In the genomic region with DNA sequence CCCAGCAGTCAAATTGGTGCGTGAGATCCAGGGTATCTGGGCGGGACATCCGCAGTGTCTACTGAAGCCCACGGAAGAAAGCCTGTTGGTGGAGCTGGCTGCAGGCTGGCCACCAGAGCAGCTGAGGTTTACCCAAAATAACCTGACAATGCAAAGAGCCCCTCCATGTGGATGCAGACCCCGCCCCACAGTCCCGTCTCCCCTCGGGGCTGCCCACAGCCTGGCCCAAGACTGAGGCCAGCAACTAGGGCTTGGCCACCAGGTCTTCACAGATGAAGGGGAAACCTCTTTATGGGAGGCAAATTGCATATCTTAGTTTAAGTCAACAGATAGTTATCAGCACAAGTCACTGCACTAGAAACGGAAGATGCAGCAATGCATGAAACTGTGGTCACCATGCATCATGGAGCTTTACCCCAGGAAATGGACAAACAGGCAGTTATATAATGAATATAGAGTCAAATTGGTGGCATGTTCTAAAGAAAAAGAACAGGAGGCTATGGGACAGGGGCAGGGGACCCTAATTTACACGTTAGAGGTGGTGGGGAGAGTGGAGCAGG, we compare ENCODE assay signal across 23 cellular contexts.
DNase-seq lines count a peak whose midpoint lies in the region; ATAC-seq, FAIRE-seq and TF ChIP-seq lines count a peak whose summit lies in the region.
"Had no signal": no experiment of that assay in that cellular context is flagged by ENCODE, and none has a peak within 500 bp of the region (broad histone marks: within the 10 kb centered on the region; RNA-seq: fewer than 3 reads in every experiment).

No MANE protein-coding gene starts in this region.

- H3K27me3 Mint-ChIP-seq in Caco-2 (ENCODE audit: insufficient read depth, unreplicated experiment) (no peaks in the 10 kb centered on the region), WTC11 (ENCODE audit: low read depth) (no peaks in the 10 kb centered on the region)
- H3K27me3 Mint-ChIP-seq in stimulated activated naive B cell treated with anti-CD40 and anti-IgM and Interleukin-4, amounts not matched to agents 10 μg/mL and 1 μg/mL and 100 μg/mL, for 72 hours, result peaks cover 4 to 5% of the 10 kb centered on the region in 2 donors

- peak; percentile 88 for FAIRE-seq in RCC 7860 (lab: Jason Lieb, UNC)
- FAIRE-seq: A549, G401.6, GM12878 had no signal

- H3K4me1 ChIP-seq in Caco-2, result peaks cover 37% of the 10 kb centered on the region
- H3K4me1 ChIP-seq: Peyer's patch had no signal

- H3K36me3 Mint-ChIP-seq in Caco-2 (ENCODE audit: insufficient read depth, unreplicated experiment) (no peaks in the 10 kb centered on the region), WTC11 (no peaks in the 10 kb centered on the region)
- H3K36me3 Mint-ChIP-seq in stimulated activated naive B cell treated with anti-CD40 and anti-IgM and Interleukin-4, amounts not matched to agents 10 μg/mL and 1 μg/mL and 100 μg/mL, for 72 hours, result no peaks in the 10 kb centered on the region
- H3K36me3 Mint-ChIP-seq: CD4-positive, CD25-positive, alpha-beta regulatory T cell; IgD-negative memory B cell had no signal

- H3K9me3 ChIP-seq in Caco-2, result no peaks in the 10 kb centered on the region; the same call in 1 of the 2 replicates
- H3K9me3 ChIP-seq: A549, Peyer's patch had no signal

- intact Hi-C loops in Caco-2 (cut with micrococcal nuclease; ENCODE audit: unreplicated experiment), result no loop called here

- H3K4me1 Mint-ChIP-seq in Caco-2 (ENCODE audit: low read depth, unreplicated experiment) (peaks cover 42% of the 10 kb centered on the region), WTC11 (peaks cover 21% of the 10 kb centered on the region)
- peaks cover 6 to 11% of the 10 kb centered on the region in 2 donors for H3K4me1 Mint-ChIP-seq in stimulated activated naive B cell treated with anti-CD40 and anti-IgM and Interleukin-4, amounts not matched to agents 10 μg/mL and 1 μg/mL and 100 μg/mL, for 72 hours
- H3K4me1 Mint-ChIP-seq: CD4-positive, CD25-positive, alpha-beta regulatory T cell; IgD-negative memory B cell had no signal

- H3K36me3 ChIP-seq in Caco-2 (ENCODE audit: control insufficient read depth, insufficient read depth, low read length), result no peaks in the 10 kb centered on the region
- H3K36me3 ChIP-seq: Peyer's patch had no signal

- H3K9me3 Mint-ChIP-seq in Caco-2 (ENCODE audit: unreplicated experiment) (no peaks in the 10 kb centered on the region), WTC11 (no peaks in the 10 kb centered on the region)
- peaks cover 5 to 7% of the 10 kb centered on the region in 2 donors for H3K9me3 Mint-ChIP-seq in stimulated activated naive B cell treated with anti-CD40 and anti-IgM and Interleukin-4, amounts not matched to agents 10 μg/mL and 1 μg/mL and 100 μg/mL, for 72 hours
- H3K9me3 Mint-ChIP-seq: CD4-positive, CD25-positive, alpha-beta regulatory T cell had no signal

- TF ChIP-seq CTCF in Caco-2 (IDR thresholded peaks at IDR 0.05; ENCODE audit: insufficient read depth in 1 of 2, low read depth in 1 of 2, low read length in 1 of 2, severe bottlenecking in 1 of 2, unreplicated experiment in 1 of 2), result no peak
- TF ChIP-seq CTCF in WTC11 (IDR thresholded peaks at IDR 0.05), result no peak

- CTCF ChIA-PET in Caco-2 (lab: Charles Lee), result no interaction called here
- CTCF ChIA-PET in WTC11 (lab: Charles Lee), result no interaction called here

- no TSS peak for BruUV-seq in Caco-2 (replicated peaks; lab: Mats Ljungman, UMichigan)

- H3K4me3 Mint-ChIP-seq in Caco-2 (ENCODE audit: unreplicated experiment), result no peak overlapping the region
- no peak overlapping the region for H3K4me3 Mint-ChIP-seq in stimulated activated naive B cell treated with anti-CD40 and anti-IgM and Interleukin-4, amounts not matched to agents 10 μg/mL and 1 μg/mL and 100 μg/mL, for 72 hours
- H3K4me3 Mint-ChIP-seq in WTC11, result no peak overlapping the region
- H3K4me3 Mint-ChIP-seq: CD4-positive, CD25-positive, alpha-beta regulatory T cell; IgD-negative memory B cell had no signal

- POLR2A ChIA-PET in Caco-2 (lab: Charles Lee), result no interaction called here
- POLR2A ChIA-PET in WTC11 (lab: Charles Lee), result no interaction called here

- DNase-seq in Caco-2, result no peak
- DNase-seq in RCC 7860 (ENCODE audit: low spot score), result peak; percentile 81
- DNase-seq in kidney glomerular epithelial cell (lab: John Stamatoyannopoulos, UW), result peak; percentile 8
- no peak for DNase-seq in stimulated activated naive B cell treated with anti-CD40 and anti-IgM and Interleukin-4, amounts not matched to agents 10 μg/mL and 1 μg/mL and 100 μg/mL, for 72 hours
- no peak for DNase-seq in WTC11 (ENCODE audit: low spot score)
- no peak for DNase-seq in COR-L47 (lab: John Stamatoyannopoulos, UW)
- DNase-seq: AML-193; CD4-positive, CD25-positive, alpha-beta regulatory T cell; DMS79 treated with DMSO at 0.1 percent for 48 hours; GM23248; HCEC 1CT; NCI-H1105 treated with DMSO at 0.1 percent for 48 hours; NCI-H1694 treated with DMSO at 0.1 percent for 48 hours; NCI-H2107; NCI-H2227 treated with DMSO at 0.1 percent for 48 hours; NCI-H524 treated with DMSO at 0.1 percent for 48 hours; Peyer's patch; Right ventricle myocardium superior had no signal

- ATAC-seq in stimulated activated naive B cell treated with anti-CD40 and anti-IgM and Interleukin-4, amounts not matched to agents 10 μg/mL and 1 μg/mL and 100 μg/mL, for 72 hours (replicated peaks), result peak; percentile 31 to 36
- ATAC-seq in WTC11, result no peak
- ATAC-seq in HG03039 (IDR thresholded peaks at IDR 0.05; ENCODE audit: unreplicated experiment), result no peak
- ATAC-seq: A549, GM12878 had no signal

- no peak overlapping the region for H3K4me3 ChIP-seq in Caco-2 (ENCODE audit: low read depth, low read length)
- H3K4me3 ChIP-seq: A549, GM12878, GM23248, Peyer's patch had no signal

- H3K27ac Mint-ChIP-seq in Caco-2 (ENCODE audit: unreplicated experiment) (peak overlapping the region; percentile 39), WTC11 (no peak overlapping the region)
- no peak overlapping the region for H3K27ac Mint-ChIP-seq in stimulated activated naive B cell treated with anti-CD40 and anti-IgM and Interleukin-4, amounts not matched to agents 10 μg/mL and 1 μg/mL and 100 μg/mL, for 72 hours
- H3K27ac Mint-ChIP-seq: CD4-positive, CD25-positive, alpha-beta regulatory T cell; IgD-negative memory B cell had no signal

- H3K27me3 ChIP-seq in Caco-2 (replicated peaks; ENCODE audit: control insufficient read depth, insufficient read depth, low read length), result no peaks in the 10 kb centered on the region
- H3K27me3 ChIP-seq: Peyer's patch had no signal

TF ChIP-seq in WTC11, 78 proteins besides CTCF, POLR2A, EP300 and RAD21:
- TF ChIP-seq, protein P1, sequence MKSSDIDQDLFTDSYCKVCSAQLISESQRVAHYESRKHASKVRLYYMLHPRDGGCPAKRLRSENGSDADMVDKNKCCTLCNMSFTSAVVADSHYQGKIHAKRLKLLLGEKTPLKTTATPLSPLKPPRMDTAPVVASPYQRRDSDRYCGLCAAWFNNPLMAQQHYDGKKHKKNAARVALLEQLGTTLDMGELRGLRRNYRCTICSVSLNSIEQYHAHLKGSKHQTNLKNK (CRISPR knock-in tag; IDR thresholded peaks at IDR 0.05), result no peak
- TF ChIP-seq, protein P2, sequence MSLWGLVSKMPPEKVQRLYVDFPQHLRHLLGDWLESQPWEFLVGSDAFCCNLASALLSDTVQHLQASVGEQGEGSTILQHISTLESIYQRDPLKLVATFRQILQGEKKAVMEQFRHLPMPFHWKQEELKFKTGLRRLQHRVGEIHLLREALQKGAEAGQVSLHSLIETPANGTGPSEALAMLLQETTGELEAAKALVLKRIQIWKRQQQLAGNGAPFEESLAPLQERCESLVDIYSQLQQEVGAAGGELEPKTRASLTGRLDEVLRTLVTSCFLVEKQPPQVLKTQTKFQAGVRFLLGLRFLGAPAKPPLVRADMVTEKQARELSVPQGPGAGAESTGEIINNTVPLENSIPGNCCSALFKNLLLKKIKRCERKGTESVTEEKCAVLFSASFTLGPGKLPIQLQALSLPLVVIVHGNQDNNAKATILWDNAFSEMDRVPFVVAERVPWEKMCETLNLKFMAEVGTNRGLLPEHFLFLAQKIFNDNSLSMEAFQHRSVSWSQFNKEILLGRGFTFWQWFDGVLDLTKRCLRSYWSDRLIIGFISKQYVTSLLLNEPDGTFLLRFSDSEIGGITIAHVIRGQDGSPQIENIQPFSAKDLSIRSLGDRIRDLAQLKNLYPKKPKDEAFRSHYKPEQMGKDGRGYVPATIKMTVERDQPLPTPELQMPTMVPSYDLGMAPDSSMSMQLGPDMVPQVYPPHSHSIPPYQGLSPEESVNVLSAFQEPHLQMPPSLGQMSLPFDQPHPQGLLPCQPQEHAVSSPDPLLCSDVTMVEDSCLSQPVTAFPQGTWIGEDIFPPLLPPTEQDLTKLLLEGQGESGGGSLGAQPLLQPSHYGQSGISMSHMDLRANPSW (CRISPR knock-in tag; conservative IDR thresholded peaks at IDR 0.05; ENCODE audit: low read depth), result no peak
- no peak for TF ChIP-seq SP1 (CRISPR knock-in tag; conservative IDR thresholded peaks at IDR 0.05)
- no peak for TF ChIP-seq NFATC4 (CRISPR knock-in tag; IDR thresholded peaks at IDR 0.05)
- no peak for TF ChIP-seq FOXJ3 (CRISPR knock-in tag; IDR thresholded peaks at IDR 0.05; ENCODE audit: borderline replicate concordance)
- TF ChIP-seq, protein P3, sequence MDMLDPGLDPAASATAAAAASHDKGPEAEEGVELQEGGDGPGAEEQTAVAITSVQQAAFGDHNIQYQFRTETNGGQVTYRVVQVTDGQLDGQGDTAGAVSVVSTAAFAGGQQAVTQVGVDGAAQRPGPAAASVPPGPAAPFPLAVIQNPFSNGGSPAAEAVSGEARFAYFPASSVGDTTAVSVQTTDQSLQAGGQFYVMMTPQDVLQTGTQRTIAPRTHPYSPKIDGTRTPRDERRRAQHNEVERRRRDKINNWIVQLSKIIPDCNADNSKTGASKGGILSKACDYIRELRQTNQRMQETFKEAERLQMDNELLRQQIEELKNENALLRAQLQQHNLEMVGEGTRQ (CRISPR knock-in tag; IDR thresholded peaks at IDR 0.05), result no peak
- TF ChIP-seq FOXP1 (CRISPR knock-in tag; IDR thresholded peaks at IDR 0.05; ENCODE audit: borderline replicate concordance), result no peak
- no peak for TF ChIP-seq KAT7 (CRISPR knock-in tag; IDR thresholded peaks at IDR 0.05; ENCODE audit: borderline replicate concordance)
- TF ChIP-seq CREB1 (CRISPR knock-in tag; IDR thresholded peaks at IDR 0.05), result no peak
- TF ChIP-seq, protein P4, sequence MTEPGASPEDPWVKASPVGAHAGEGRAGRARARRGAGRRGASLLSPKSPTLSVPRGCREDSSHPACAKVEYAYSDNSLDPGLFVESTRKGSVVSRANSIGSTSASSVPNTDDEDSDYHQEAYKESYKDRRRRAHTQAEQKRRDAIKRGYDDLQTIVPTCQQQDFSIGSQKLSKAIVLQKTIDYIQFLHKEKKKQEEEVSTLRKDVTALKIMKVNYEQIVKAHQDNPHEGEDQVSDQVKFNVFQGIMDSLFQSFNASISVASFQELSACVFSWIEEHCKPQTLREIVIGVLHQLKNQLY (CRISPR knock-in tag; IDR thresholded peaks at IDR 0.05), result no peak
- TF ChIP-seq CBFB (CRISPR knock-in tag; IDR thresholded peaks at IDR 0.05; ENCODE audit: low read depth), result no peak

Comparison
In these comparisons a context has a peak if more than half of its experiments do, and no peak if none do; other contexts are left out.
1. DNase-seq: peak in RCC 7860 (single experiment) and kidney glomerular epithelial cell (single experiment); none in Caco-2 (0 of 2), stimulated activated naive B cell treated with anti-CD40 and anti-IgM and Interleukin-4, amounts not matched to agents 10 μg/mL and 1 μg/mL and 100 μg/mL, for 72 hours (single experiment), WTC11 (single experiment) and COR-L47 (single experiment).
2. ATAC-seq: peak in stimulated activated naive B cell treated with anti-CD40 and anti-IgM and Interleukin-4, amounts not matched to agents 10 μg/mL and 1 μg/mL and 100 μg/mL, for 72 hours (2 of 2); none in WTC11 (single experiment) and HG03039 (single experiment).